Comparison of ENCODE assay signal across 1 cellular context in the genomic region with DNA sequence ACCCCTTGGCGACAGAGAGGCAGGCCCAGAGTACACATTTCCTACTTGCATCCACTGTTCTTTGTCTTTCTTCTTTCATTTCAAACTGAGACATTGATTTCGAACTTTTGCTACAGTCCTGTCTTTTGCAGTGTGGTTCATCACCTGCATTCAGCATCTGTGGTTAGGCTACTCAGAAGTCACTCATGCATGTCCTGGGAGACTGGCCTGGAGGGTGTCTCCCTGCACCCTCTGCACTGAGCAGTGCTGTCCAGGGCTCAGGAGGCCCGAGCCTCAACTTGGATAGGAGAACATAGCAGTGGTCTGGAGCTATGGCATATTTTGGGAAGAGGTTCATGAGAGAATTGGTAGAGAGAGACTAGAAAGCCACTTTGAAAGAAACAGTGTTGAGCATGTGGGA.
TF ChIP-seq lines count a peak whose summit lies in the region.

No MANE protein-coding gene starts in this region.

TF ChIP-seq in SK-N-SH treated with all-trans-retinoic acid at 6 μM for 48 hours, 23 proteins besides CTCF, POLR2A, EP300 and RAD21 (continued from another document):
- TF ChIP-seq BACH2 (CRISPR knock-in tag; IDR thresholded peaks at IDR 0.05; ENCODE audit: borderline replicate concordance) (no peak), SNAI2 (CRISPR knock-in tag; IDR thresholded peaks at IDR 0.05) (no peak), ZNF565 (CRISPR knock-in tag; conservative IDR thresholded peaks at IDR 0.05; ENCODE audit: low read depth) (no peak), ZFP30 (CRISPR knock-in tag; IDR thresholded peaks at IDR 0.05) (no peak), PPARA (CRISPR knock-in tag; IDR thresholded peaks at IDR 0.05; ENCODE audit: borderline replicate concordance) (no peak), TCF4 (CRISPR knock-in tag; IDR thresholded peaks at IDR 0.05; ENCODE audit: borderline replicate concordance) (no peak)
- TF ChIP-seq, protein P1, sequence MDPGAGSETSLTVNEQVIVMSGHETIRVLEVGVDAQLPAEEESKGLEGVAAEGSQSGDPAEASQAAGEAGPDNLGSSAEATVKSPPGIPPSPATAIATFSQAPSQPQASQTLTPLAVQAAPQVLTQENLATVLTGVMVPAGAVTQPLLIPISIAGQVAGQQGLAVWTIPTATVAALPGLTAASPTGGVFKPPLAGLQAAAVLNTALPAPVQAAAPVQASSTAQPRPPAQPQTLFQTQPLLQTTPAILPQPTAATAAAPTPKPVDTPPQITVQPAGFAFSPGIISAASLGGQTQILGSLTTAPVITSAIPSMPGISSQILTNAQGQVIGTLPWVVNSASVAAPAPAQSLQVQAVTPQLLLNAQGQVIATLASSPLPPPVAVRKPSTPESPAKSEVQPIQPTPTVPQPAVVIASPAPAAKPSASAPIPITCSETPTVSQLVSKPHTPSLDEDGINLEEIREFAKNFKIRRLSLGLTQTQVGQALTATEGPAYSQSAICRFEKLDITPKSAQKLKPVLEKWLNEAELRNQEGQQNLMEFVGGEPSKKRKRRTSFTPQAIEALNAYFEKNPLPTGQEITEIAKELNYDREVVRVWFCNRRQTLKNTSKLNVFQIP (CRISPR knock-in tag; IDR thresholded peaks at IDR 0.05; ENCODE audit: borderline replicate concordance, low read depth) = no peak
